8 cellular contexts compared by ENCODE assay signal in the genomic region with DNA sequence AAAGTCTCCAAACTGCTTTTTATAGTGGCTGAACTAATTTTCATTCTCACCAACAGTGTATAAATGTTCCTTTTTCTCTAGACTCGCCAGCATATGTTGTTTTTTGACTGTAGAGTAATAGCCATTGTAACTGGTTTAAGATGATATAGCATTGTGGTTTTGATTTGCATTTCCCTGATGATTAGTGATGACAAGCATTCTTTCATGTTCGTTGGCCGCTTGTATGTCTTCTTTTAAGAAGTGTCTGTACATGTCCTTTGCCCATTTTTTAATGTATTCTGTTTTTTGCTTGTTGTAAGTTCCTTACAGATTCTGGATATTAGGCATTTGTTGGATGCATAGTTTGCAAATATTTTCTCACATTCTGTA.
DNase-seq lines count a peak whose midpoint lies in the region; ATAC-seq and TF ChIP-seq lines count a peak whose summit lies in the region.

No MANE protein-coding gene starts in this region.

- WGBS in heart left ventricle, 4 donors, result 53 to 65% (median 61%) methylated on average over 3 of the region's 3 CpGs

- DNase-seq in heart left ventricle, result no peak
- DNase-seq in left ventricle myocardium superior, result no peak
- peak; percentile 3 for DNase-seq in RPMI8226
- no peak for DNase-seq in left lobe of liver (ENCODE audit: low spot score)
- no peak for DNase-seq in epidermal melanocyte (ENCODE audit: insufficient read length, low spot score)
- no peak for DNase-seq in cerebellar nuclear complex (lab: John Stamatoyannopoulos, UW)
- DNase-seq in NCI-H1048 (lab: John Stamatoyannopoulos, UW), result no peak

- no peaks in the 10 kb centered on the region for H3K36me3 ChIP-seq in heart left ventricle

- H3K27ac ChIP-seq in heart left ventricle, result peak overlapping the region in 11 of 12 donors; percentile 6 to 85 (median 32)

- ATAC-seq in heart left ventricle (no peak), left ventricle myocardium superior (no peak), HG02981 (IDR thresholded peaks at IDR 0.05; ENCODE audit: unreplicated experiment) (peak; percentile 54), left lobe of liver (peak; percentile 49)

- H3K27me3 ChIP-seq in heart left ventricle, result no peaks in the 10 kb centered on the region

- no peak for TF ChIP-seq CTCF in heart left ventricle (IDR thresholded peaks at IDR 0.05)

- intact Hi-C loops in heart left ventricle (cut with DNase I) (no loop called here), left ventricle myocardium superior (cut with micrococcal nuclease) (no loop called here)

- peaks cover 0 to 14% (median 0%) of the 10 kb centered on the region in 12 donors for H3K4me1 ChIP-seq in heart left ventricle

- TF ChIP-seq POLR2A in heart left ventricle (IDR thresholded peaks at IDR 0.05), result no peak

- peak overlapping the region in 11 of 12 donors; percentile 13 to 64 (median 49) for H3K4me3 ChIP-seq in heart left ventricle

- H3K9me3 ChIP-seq in heart left ventricle, result peaks cover 0 to 16% (median 9%) of the 10 kb centered on the region in 12 donors

Comparison
In these comparisons a context has a peak if more than half of its experiments do, and no peak if none do; other contexts are left out.
1. ATAC-seq: peak in HG02981 (single experiment) and left lobe of liver (single experiment); none in heart left ventricle (0 of 4) and left ventricle myocardium superior (single experiment).